In the genomic region with DNA sequence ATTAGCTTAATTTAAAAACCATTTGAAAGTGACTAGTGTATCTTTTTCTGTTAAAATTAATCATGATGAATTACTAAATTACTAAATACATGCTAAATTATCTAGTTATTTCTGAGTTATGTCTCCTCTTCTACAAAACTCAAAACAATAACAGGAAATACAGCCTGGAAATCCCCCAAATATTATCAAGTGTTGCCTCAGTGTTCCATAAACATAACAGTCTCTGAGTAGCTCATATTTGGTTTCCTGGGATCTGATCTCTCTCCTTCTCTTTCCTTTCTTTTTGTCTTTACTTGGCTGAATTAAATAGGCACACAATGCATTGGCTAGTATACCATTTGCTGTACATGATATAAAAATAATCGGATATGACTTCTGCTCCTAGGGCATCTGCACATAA, we compare ENCODE assay signal across 16 cellular contexts.
DNase-seq lines count a peak whose midpoint lies in the region; ATAC-seq and TF ChIP-seq lines count a peak whose summit lies in the region.
"Had no signal": no experiment of that assay in that cellular context is flagged by ENCODE, and none has a peak within 500 bp of the region (broad histone marks: within the 10 kb centered on the region; RNA-seq: fewer than 3 reads in every experiment).

No MANE protein-coding gene starts in this region.

- no peaks in the 10 kb centered on the region for H3K9me1 ChIP-seq in IMR-90 (ENCODE audit: insufficient read depth, low read length)

- H3K4ac ChIP-seq in IMR-90 (ENCODE audit: low read depth, low read length) = no peak overlapping the region

- TF ChIP-seq POLR2A in IMR-90 (IDR thresholded peaks at IDR 0.05; ENCODE audit: low read depth, low read length) (no peak), thyroid gland (IDR thresholded peaks at IDR 0.05) (no peak)

- H3K27me3 ChIP-seq in IMR-90 (ENCODE audit: control insufficient read depth, insufficient read depth, low read length) (no peaks in the 10 kb centered on the region), thyroid gland (no peaks in the 10 kb centered on the region)

- no peak overlapping the region for H3K9ac ChIP-seq in IMR-90 (ENCODE audit: low read depth, low read length)

- CTCF ChIA-PET in IMR-90 (lab: Yijun Ruan, JAX) = no interaction called here

- no peak overlapping the region for H3K4me3 ChIP-seq in IMR-90 (ENCODE audit: insufficient read depth, low read depth, low read length)
- H3K4me3 ChIP-seq in choroid plexus epithelial cell (ENCODE audit: low read depth, low read length) = no peak overlapping the region
- H3K4me3 ChIP-seq in fibroblast of villous mesenchyme (ENCODE audit: low read depth, low read length) = no peak overlapping the region
- no peak overlapping the region for H3K4me3 ChIP-seq in thyroid gland (replicated peaks in 1 of 3)
- H3K4me3 ChIP-seq: GM23338 had no signal

- no peak overlapping the region for H2AK9ac ChIP-seq in IMR-90 (replicated peaks; ENCODE audit: low read depth, low read length, poor library complexity)

- TF ChIP-seq RAD21 in IMR-90 (IDR thresholded peaks at IDR 0.05; ENCODE audit: low read length) = no peak

- H3K4me2 ChIP-seq in IMR-90 (ENCODE audit: low read depth, low read length) = no peak overlapping the region
- H3K4me2 ChIP-seq: GM23338 had no signal

- dilution Hi-C loops in IMR-90 (cut with HindIII; ENCODE audit: low sequenced_read_pairs, unreplicated experiment) = no loop called here

- in situ Hi-C loops in IMR-90 (cut with MboI; ENCODE audit: low sequenced_read_pairs) = no loop called here

- ATAC-seq in IMR-90 (ENCODE audit: low read depth) (no peak), HG02588 (IDR thresholded peaks at IDR 0.05; ENCODE audit: unreplicated experiment) (no peak)
- ATAC-seq: GM23338, HCT116 had no signal

- no CpG with 5 or more reads among the region's 1 CpG for WGBS in IMR-90 (ENCODE audit: extremely low coverage in 2 of 2, insufficient read length in 1 of 2), 2 experiments
- 73 to 85% methylated on average over 1 of the region's 1 CpG for WGBS in thyroid gland, 2 donors

- no peak overlapping the region for H3K23ac ChIP-seq in IMR-90 (ENCODE audit: low read depth, low read length)

- BruUV-seq in IMR-90 (replicated peaks; lab: Mats Ljungman, UMichigan) = no TSS peak

- intact Hi-C loops in IMR-90 (cut with micrococcal nuclease) (no loop called here), thyroid gland (cut with DNase I) (no loop called here)

- no peak overlapping the region for H4K8ac ChIP-seq in IMR-90 (ENCODE audit: low read depth in 2 of 2, low read length in 2 of 2)

- no peak overlapping the region for H3K27ac ChIP-seq in IMR-90 (ENCODE audit: insufficient read depth, low read length)
- H3K27ac ChIP-seq in thyroid gland = no peak overlapping the region

- no peak overlapping the region for H2BK5ac ChIP-seq in IMR-90 (ENCODE audit: low read depth, low read length, poor library complexity, severe bottlenecking)

- no peak overlapping the region for H2AFZ ChIP-seq in IMR-90 (replicated peaks; ENCODE audit: low read length, poor library complexity)

- no peak overlapping the region for H3K14ac ChIP-seq in IMR-90 (replicated peaks; ENCODE audit: low read depth, low read length)

- no peak overlapping the region for H3K18ac ChIP-seq in IMR-90 (ENCODE audit: low read depth, low read length)

- H3K36me3 ChIP-seq in IMR-90 (ENCODE audit: control insufficient read depth, insufficient read depth, low read length) (no peaks in the 10 kb centered on the region), thyroid gland (no peaks in the 10 kb centered on the region)

- H3K79me1 ChIP-seq in IMR-90 (ENCODE audit: low read depth in 1 of 2, low read length in 2 of 2) = no peaks in the 10 kb centered on the region

- no peak overlapping the region for H2AK5ac ChIP-seq in IMR-90 (ENCODE audit: low read depth, low read length)

- DNase-seq in IMR-90 (peak; percentile 23), choroid plexus epithelial cell (ENCODE audit: low read depth) (peak; percentile 21), fibroblast of villous mesenchyme (ENCODE audit: low read depth) (peak; percentile 31), activated gamma-delta T cell (lab: John Stamatoyannopoulos, UW) (no peak), thyroid gland (no peak), SHP77 (lab: John Stamatoyannopoulos, UW) (no peak)
- DNase-seq: 8988T; C1 segment of cervical spinal cord; Caco-2; CD4-positive, alpha-beta memory T cell; DMS153; DND-41; H9 had no signal

- H4K91ac ChIP-seq in IMR-90 (ENCODE audit: insufficient read depth, low read depth, low read length) = no peak overlapping the region

- H4K20me1 ChIP-seq in IMR-90 (ENCODE audit: insufficient read depth, low read length) = no peaks in the 10 kb centered on the region

- H3K4me1 ChIP-seq in IMR-90 (ENCODE audit: control insufficient read depth, insufficient read depth, low read length) = no peaks in the 10 kb centered on the region; the same call in 1 of the 2 replicates
- no peaks in the 10 kb centered on the region for H3K4me1 ChIP-seq in thyroid gland
- H3K4me1 ChIP-seq: Caco-2 had no signal

- TF ChIP-seq CTCF in IMR-90 (conservative IDR thresholded peaks at IDR 0.05; ENCODE audit: low read depth, low read length) (no peak), choroid plexus epithelial cell (conservative IDR thresholded peaks at IDR 0.05; ENCODE audit: low read depth, low read length) (no peak), fibroblast of villous mesenchyme (IDR thresholded peaks at IDR 0.05; ENCODE audit: insufficient read depth, low read depth, low read length) (no peak), thyroid gland (IDR thresholded peaks at IDR 0.05) (no peak)

- H3K56ac ChIP-seq in IMR-90 (ENCODE audit: extremely low read depth, insufficient read depth, low read length) = no peak overlapping the region

- no peaks in the 10 kb centered on the region for H3K9me3 ChIP-seq in IMR-90 (ENCODE audit: control insufficient read depth, insufficient read depth, low read length)
- no peaks in the 10 kb centered on the region for H3K9me3 ChIP-seq in thyroid gland
- H3K9me3 ChIP-seq: Caco-2 had no signal

- H2BK120ac ChIP-seq in IMR-90 (ENCODE audit: low read depth, low read length) = no peak overlapping the region

- POLR2A ChIA-PET in IMR-90 (lab: Charles Lee; ENCODE audit: unreplicated experiment) = interaction anchor here (0.6 kb wide), 1 partner anchor 8 kb away, joined by 3 read pairs; no protein-coding TSS in a partner anchor

- no peak overlapping the region for H2BK20ac ChIP-seq in IMR-90 (ENCODE audit: low read depth, low read length)

- H2BK15ac ChIP-seq in IMR-90 (ENCODE audit: low read depth, low read length) = no peak overlapping the region

- H4K5ac ChIP-seq in IMR-90 (ENCODE audit: low read depth, low read length) = no peak overlapping the region

TF ChIP-seq in IMR-90, 13 proteins besides CTCF, POLR2A, EP300 and RAD21:
- TF ChIP-seq CHD1 (IDR thresholded peaks at IDR 0.05; ENCODE audit: low read depth, low read length) = no peak
- TF ChIP-seq MXI1 (IDR thresholded peaks at IDR 0.05; ENCODE audit: borderline replicate concordance, low read depth, low read length) = no peak
- TF ChIP-seq, protein P1, sequence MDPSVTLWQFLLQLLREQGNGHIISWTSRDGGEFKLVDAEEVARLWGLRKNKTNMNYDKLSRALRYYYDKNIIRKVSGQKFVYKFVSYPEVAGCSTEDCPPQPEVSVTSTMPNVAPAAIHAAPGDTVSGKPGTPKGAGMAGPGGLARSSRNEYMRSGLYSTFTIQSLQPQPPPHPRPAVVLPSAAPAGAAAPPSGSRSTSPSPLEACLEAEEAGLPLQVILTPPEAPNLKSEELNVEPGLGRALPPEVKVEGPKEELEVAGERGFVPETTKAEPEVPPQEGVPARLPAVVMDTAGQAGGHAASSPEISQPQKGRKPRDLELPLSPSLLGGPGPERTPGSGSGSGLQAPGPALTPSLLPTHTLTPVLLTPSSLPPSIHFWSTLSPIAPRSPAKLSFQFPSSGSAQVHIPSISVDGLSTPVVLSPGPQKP (IDR thresholded peaks at IDR 0.05; ENCODE audit: borderline replicate concordance, low read depth, low read length) = no peak
- no peak for TF ChIP-seq RFX5 (IDR thresholded peaks at IDR 0.05; ENCODE audit: low read depth, low read length)
- no peak for TF ChIP-seq SMC3 (IDR thresholded peaks at IDR 0.05; ENCODE audit: low read depth, low read length)
- TF ChIP-seq, protein P2, sequence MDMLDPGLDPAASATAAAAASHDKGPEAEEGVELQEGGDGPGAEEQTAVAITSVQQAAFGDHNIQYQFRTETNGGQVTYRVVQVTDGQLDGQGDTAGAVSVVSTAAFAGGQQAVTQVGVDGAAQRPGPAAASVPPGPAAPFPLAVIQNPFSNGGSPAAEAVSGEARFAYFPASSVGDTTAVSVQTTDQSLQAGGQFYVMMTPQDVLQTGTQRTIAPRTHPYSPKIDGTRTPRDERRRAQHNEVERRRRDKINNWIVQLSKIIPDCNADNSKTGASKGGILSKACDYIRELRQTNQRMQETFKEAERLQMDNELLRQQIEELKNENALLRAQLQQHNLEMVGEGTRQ (IDR thresholded peaks at IDR 0.05; ENCODE audit: low read depth, low read length) = no peak
- TF ChIP-seq FOS (IDR thresholded peaks at IDR 0.05; ENCODE audit: low read depth, low read length) = no peak
- TF ChIP-seq RCOR1 (IDR thresholded peaks at IDR 0.05; ENCODE audit: insufficient replicate concordance, low read length) = no peak
- TF ChIP-seq BHLHE40 (IDR thresholded peaks at IDR 0.05; ENCODE audit: low read depth, low read length) = no peak
- no peak for TF ChIP-seq NFE2L2 (IDR thresholded peaks at IDR 0.05; ENCODE audit: low read depth, low read length)
- TF ChIP-seq CEBPB (IDR thresholded peaks at IDR 0.05; ENCODE audit: low read depth, low read length) = no peak
- TF ChIP-seq MAZ (IDR thresholded peaks at IDR 0.05; ENCODE audit: borderline replicate concordance, low read depth, low read length) = no peak
- TF ChIP-seq MAFK (IDR thresholded peaks at IDR 0.05; ENCODE audit: low read depth, low read length) = no peak

Comparison
In these comparisons a context has a peak if more than half of its experiments do, and no peak if none do; other contexts are left out.
1. DNase-seq: peak in IMR-90 (single experiment), choroid plexus epithelial cell (single experiment) and fibroblast of villous mesenchyme (single experiment); none in activated gamma-delta T cell (single experiment), thyroid gland (0 of 2) and SHP77 (0 of 2).